1 cellular context compared by ENCODE assay signal in the genomic region with DNA sequence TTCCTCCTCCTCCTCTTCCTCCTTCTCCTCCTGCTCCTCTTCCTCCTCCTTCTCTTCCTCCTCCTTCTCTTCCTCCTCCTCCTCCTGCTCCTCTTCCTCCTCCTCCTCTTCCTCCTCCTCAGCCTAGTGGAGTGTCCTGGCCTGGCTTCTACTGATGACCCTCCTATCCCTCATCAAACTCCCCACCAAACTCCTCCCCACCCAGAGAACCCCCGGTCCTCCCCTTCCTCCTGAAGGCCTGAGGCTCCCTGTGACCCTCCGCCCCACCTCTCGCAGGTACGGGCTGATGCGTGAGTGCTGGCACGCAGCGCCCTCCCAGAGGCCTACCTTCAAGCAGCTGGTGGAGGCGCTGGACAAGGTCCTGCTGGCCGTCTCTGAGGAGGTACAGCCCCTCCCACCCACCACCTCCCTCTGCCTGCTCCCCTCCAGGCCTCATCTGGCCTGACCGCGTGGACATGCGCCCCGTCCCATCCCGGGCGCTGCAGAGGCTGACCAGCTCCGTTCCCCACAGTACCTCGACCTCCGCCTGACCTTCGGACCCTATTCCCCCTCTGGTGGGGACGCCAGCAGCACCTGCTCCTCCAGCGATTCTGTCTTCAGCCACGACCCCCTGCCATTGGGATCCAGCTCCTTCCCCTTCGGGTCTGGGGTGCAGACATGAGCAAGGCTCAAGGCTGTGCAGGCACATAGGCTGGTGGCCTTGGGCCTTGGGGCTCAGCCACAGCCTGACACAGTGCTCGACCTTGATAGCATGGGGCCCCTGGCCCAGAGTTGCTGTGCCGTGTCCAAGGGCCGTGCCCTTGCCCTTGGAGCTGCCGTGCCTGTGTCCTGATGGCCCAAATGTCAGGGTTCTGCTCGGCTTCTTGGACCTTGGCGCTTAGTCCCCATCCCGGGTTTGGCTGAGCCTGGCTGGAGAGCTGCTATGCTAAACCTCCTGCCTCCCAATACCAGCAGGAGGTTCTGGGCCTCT.
TF ChIP-seq lines count a peak whose summit lies in the region.

No MANE protein-coding gene starts in this region.

TF ChIP-seq in HCT116, 20 proteins besides CTCF, POLR2A, EP300 and RAD21:
- TF ChIP-seq TCF7L2 (IDR thresholded peaks at IDR 0.05; ENCODE audit: borderline replicate concordance, extremely low read depth, insufficient read depth, insufficient read length) (no peak), CBX3 (IDR thresholded peaks at IDR 0.05; ENCODE audit: low read depth) (no peak), YY1 (IDR thresholded peaks at IDR 0.05; ENCODE audit: extremely low read depth, insufficient replicate concordance, low read depth, low read length) (no peak), SIN3A (IDR thresholded peaks at IDR 0.05; ENCODE audit: low read depth) (no peak), SP1 (IDR thresholded peaks at IDR 0.05; ENCODE audit: low read depth) (no peak)
- TF ChIP-seq, protein P1, sequence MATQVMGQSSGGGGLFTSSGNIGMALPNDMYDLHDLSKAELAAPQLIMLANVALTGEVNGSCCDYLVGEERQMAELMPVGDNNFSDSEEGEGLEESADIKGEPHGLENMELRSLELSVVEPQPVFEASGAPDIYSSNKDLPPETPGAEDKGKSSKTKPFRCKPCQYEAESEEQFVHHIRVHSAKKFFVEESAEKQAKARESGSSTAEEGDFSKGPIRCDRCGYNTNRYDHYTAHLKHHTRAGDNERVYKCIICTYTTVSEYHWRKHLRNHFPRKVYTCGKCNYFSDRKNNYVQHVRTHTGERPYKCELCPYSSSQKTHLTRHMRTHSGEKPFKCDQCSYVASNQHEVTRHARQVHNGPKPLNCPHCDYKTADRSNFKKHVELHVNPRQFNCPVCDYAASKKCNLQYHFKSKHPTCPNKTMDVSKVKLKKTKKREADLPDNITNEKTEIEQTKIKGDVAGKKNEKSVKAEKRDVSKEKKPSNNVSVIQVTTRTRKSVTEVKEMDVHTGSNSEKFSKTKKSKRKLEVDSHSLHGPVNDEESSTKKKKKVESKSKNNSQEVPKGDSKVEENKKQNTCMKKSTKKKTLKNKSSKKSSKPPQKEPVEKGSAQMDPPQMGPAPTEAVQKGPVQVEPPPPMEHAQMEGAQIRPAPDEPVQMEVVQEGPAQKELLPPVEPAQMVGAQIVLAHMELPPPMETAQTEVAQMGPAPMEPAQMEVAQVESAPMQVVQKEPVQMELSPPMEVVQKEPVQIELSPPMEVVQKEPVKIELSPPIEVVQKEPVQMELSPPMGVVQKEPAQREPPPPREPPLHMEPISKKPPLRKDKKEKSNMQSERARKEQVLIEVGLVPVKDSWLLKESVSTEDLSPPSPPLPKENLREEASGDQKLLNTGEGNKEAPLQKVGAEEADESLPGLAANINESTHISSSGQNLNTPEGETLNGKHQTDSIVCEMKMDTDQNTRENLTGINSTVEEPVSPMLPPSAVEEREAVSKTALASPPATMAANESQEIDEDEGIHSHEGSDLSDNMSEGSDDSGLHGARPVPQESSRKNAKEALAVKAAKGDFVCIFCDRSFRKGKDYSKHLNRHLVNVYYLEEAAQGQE (IDR thresholded peaks at IDR 0.05; ENCODE audit: low read depth): no peak
